ENCODE assay signal across 20 cellular contexts in the genomic region with DNA sequence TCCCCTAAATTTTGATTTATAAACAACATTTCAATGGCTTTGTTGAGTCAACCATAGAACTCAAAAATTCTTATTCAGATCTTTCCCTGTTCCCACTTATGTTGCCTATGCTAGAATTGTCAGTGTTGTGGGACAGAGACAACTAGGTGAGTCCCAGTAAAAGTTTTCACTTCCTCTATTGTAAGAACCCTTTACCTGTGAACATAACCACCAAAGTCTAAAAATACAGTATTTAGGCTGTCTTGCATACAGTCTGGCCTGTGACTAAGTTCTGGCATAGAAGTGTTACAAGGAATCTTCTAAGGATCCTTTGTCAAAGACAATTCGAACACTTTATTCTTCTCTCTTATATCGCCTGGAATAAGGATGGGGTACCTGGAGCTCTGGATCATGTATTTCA.
DNase-seq lines count a peak whose midpoint lies in the region; ATAC-seq, FAIRE-seq and TF ChIP-seq lines count a peak whose summit lies in the region.
"Had no signal": no experiment of that assay in that cellular context is flagged by ENCODE, and none has a peak within 500 bp of the region (broad histone marks: within the 10 kb centered on the region; RNA-seq: fewer than 3 reads in every experiment).

No MANE protein-coding gene starts in this region.

- intact Hi-C loops in stomach (cut with DNase I; ENCODE audit: low total_unique reads): no loop called here

- TF ChIP-seq EP300 in stomach (IDR thresholded peaks at IDR 0.05): no peak

- no peak overlapping the region for H3K4me3 ChIP-seq in stomach
- H3K4me3 ChIP-seq: A549; BLaER1 treated with 17β-estradiol and CSF1 and Interleukin-3, amounts not matched to agents 10 nM and 100 nM had no signal

- no peaks in the 10 kb centered on the region for H3K4me1 ChIP-seq in stomach
- H3K4me1 ChIP-seq: A549; BLaER1 treated with 17β-estradiol and CSF1 and Interleukin-3, amounts not matched to agents 10 nM and 100 nM; Caco-2 had no signal

- no peaks in the 10 kb centered on the region for H3K9me3 ChIP-seq in stomach
- H3K9me3 ChIP-seq: A549; BLaER1 treated with 17β-estradiol and CSF1 and Interleukin-3, amounts not matched to agents 10 nM and 100 nM; Caco-2 had no signal

- no peaks in the 10 kb centered on the region for H3K36me3 ChIP-seq in stomach
- H3K36me3 ChIP-seq: BLaER1 treated with 17β-estradiol and CSF1 and Interleukin-3, amounts not matched to agents 10 nM and 100 nM had no signal

- 87 to 97% (median 92%) methylated on average over 2 of the region's 2 CpGs for WGBS in stomach, 5 donors

- DNase-seq in GM12891 (ENCODE audit: insufficient read length, low spot score) (no peak), RPMI8226 (peak; percentile 5), medulla oblongata (ENCODE audit: extremely low spot score) (no peak), stomach (no peak)
- no peak for DNase-seq in activated CD4-positive, CD25-positive, alpha-beta regulatory T cell treated with anti-CD3 and anti-CD28 coated beads, Interleukin-2, amount 50 U/mL, for 72 hours
- DNase-seq: AML-193; Caco-2; Calu3; CD4-positive, alpha-beta T cell; CD8-positive, alpha-beta T cell; DMS79 treated with DMSO at 0.1 percent for 48 hours; GF-D8 had no signal

- ATAC-seq in HG02623 (IDR thresholded peaks at IDR 0.05; ENCODE audit: unreplicated experiment) (peak; percentile 45), HG03457 (IDR thresholded peaks at IDR 0.05; ENCODE audit: unreplicated experiment) (peak; percentile 84), GM19035 (IDR thresholded peaks at IDR 0.05; ENCODE audit: unreplicated experiment) (no peak)
- ATAC-seq: A549; CD8-positive, alpha-beta T cell had no signal

- no peak overlapping the region for H3K27ac ChIP-seq in stomach
- H3K27ac ChIP-seq: 22Rv1; A549; BLaER1 treated with 17β-estradiol and CSF1 and Interleukin-3, amounts not matched to agents 10 nM and 100 nM; C4-2B had no signal

- TF ChIP-seq POLR2A in GM12891 (IDR thresholded peaks at IDR 0.05; ENCODE audit: low read depth, low read length): no peak
- no peak for TF ChIP-seq POLR2A in stomach (IDR thresholded peaks at IDR 0.05)

- TF ChIP-seq CTCF in stomach (IDR thresholded peaks at IDR 0.05): no peak

- no peaks in the 10 kb centered on the region for H3K27me3 ChIP-seq in stomach
- H3K27me3 ChIP-seq: BLaER1 treated with 17β-estradiol and CSF1 and Interleukin-3, amounts not matched to agents 10 nM and 100 nM had no signal

- no peak for FAIRE-seq in GM12891 (lab: Jason Lieb, UNC)
- FAIRE-seq: A549, D721Med had no signal

TF ChIP-seq in GM12891, 5 proteins besides CTCF, POLR2A, EP300 and RAD21:
- TF ChIP-seq SPI1 (IDR thresholded peaks at IDR 0.05; ENCODE audit: low read depth, low read length) (peak; percentile 55; the same call in 1 of the 2 replicates), TAF1 (IDR thresholded peaks at IDR 0.05; ENCODE audit: low read depth, low read length) (no peak)
